Comparison of ENCODE assay signal across 20 cellular contexts in the genomic region with DNA sequence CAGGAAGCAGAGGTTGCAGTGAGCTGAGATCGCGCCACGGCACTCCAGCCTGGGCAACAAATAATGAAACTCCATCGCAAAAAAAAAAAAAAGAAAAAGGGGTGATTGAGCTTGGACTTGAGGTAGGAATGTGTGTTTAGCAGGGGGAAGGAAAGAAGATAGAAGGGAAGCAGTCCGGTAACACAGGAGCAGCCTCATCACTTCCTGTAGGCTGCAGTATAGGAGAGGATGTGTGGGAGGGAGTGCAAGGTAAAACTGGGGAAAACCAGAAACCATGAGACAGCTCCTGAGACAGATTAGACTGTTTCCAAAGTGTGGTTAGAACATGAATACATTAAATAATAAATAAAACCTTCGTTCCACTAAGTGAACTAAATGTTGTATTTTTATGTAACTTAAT. TPM values are rescaled to one million over a fixed set of nuclear protein-coding genes. Genes with fewer than 3 reads are reported as not detected.
DNase-seq lines count a peak whose midpoint lies in the region; ATAC-seq, FAIRE-seq and TF ChIP-seq lines count a peak whose summit lies in the region.
"Had no signal": no experiment of that assay in that cellular context is flagged by ENCODE, and none has a peak within 500 bp of the region (broad histone marks: within the 10 kb centered on the region; RNA-seq: fewer than 3 reads in every experiment).

No MANE protein-coding gene starts in this region.

- H3K4me1 ChIP-seq in neural progenitor cell = peaks cover 38% of the 10 kb centered on the region

- no peak overlapping the region for H3K4me3 ChIP-seq in neural progenitor cell
- H3K4me3 ChIP-seq: A549, ovary had no signal

- intact Hi-C loops in activated CD8-positive, alpha-beta T cell treated with anti-CD3 and anti-CD28 coated beads for 36 hours (cut with micrococcal nuclease) = no loop called here

- H4K20me1 ChIP-seq in neural progenitor cell (ENCODE audit: low read depth) = no peaks in the 10 kb centered on the region

- H3K4me1 Mint-ChIP-seq in activated CD8-positive, alpha-beta T cell treated with anti-CD3 and anti-CD28 coated beads for 36 hours (ENCODE audit: low read depth) = peaks cover 8% of the 10 kb centered on the region
- H3K4me1 Mint-ChIP-seq in activated CD8-positive, alpha-beta T cell treated with anti-CD3 and anti-CD28 coated beads, Interleukin-2, amount 10 ng/mL, durations not matched to agents 7 days and 5 days (ENCODE audit: low read depth) = no peaks in the 10 kb centered on the region
- H3K4me1 Mint-ChIP-seq in central memory CD8-positive, alpha-beta T cell = no peaks in the 10 kb centered on the region
- H3K4me1 Mint-ChIP-seq in neural progenitor cell = peaks cover 14% of the 10 kb centered on the region

- no peak for TF ChIP-seq CTCF in activated CD8-positive, alpha-beta T cell treated with anti-CD3 and anti-CD28 coated beads for 36 hours (IDR thresholded peaks at IDR 0.05)
- TF ChIP-seq CTCF in neural progenitor cell (IDR thresholded peaks at IDR 0.05) = no peak

- H3K27ac Mint-ChIP-seq in activated CD8-positive, alpha-beta T cell treated with anti-CD3 and anti-CD28 coated beads for 36 hours = no peak overlapping the region
- H3K27ac Mint-ChIP-seq in activated CD8-positive, alpha-beta T cell treated with anti-CD3 and anti-CD28 coated beads, Interleukin-2, amount 10 ng/mL, durations not matched to agents 7 days and 5 days = no peak overlapping the region
- peak overlapping the region; percentile 11 for H3K27ac Mint-ChIP-seq in central memory CD8-positive, alpha-beta T cell (ENCODE audit: low read depth)
- peak overlapping the region; percentile 19 for H3K27ac Mint-ChIP-seq in neural progenitor cell
- H3K27ac Mint-ChIP-seq: activated CD4-positive, alpha-beta T cell treated with anti-CD3 and anti-CD28 coated beads, Interleukin-2, amount 10 ng/mL, durations not matched to agents 7 days and 5 days; brain had no signal

- DNase-seq in activated CD8-positive, alpha-beta T cell treated with anti-CD3 and anti-CD28 coated beads for 36 hours = no peak
- DNase-seq in activated CD8-positive, alpha-beta T cell treated with anti-CD3 and anti-CD28 coated beads, Interleukin-2, amount 10 ng/mL, durations not matched to agents 7 days and 5 days = no peak
- DNase-seq in NCI-H226 (peak; percentile 78), neural progenitor cell (ENCODE audit: low spot score) (no peak), GOT3 (lab: John Stamatoyannopoulos, UW) (no peak), HTR-8/SVneo (ENCODE audit: insufficient read length, low spot score) (no peak)
- DNase-seq in central memory CD8-positive, alpha-beta T cell (ENCODE audit: low spot score in 2 of 2) = no peak
- DNase-seq: activated CD4-positive, alpha-beta T cell treated with anti-CD3 and anti-CD28 coated beads, Interleukin-2, amount 10 ng/mL, durations not matched to agents 7 days and 5 days; CD4-positive, alpha-beta memory T cell; effector memory CD8-positive, alpha-beta T cell; NCI-H748 treated with DMSO at 0.1 percent for 48 hours; ovary; small intestine; stimulated activated naive CD8-positive, alpha-beta T cell treated with anti-CD3 and anti-CD28 coated beads, Interleukin-15, Interleukin-2, amounts not matched to agents 100 U/mL and 50 U/mL, for 24 hours had no signal

- H3K4me2 ChIP-seq in neural progenitor cell = no peak overlapping the region
- H3K4me2 ChIP-seq: A549 had no signal

- no peak for FAIRE-seq in HTR-8/SVneo (lab: Jason Lieb, UNC)
- FAIRE-seq: H54, islet of Langerhans, small intestine had no signal

- no peaks in the 10 kb centered on the region for H3K36me3 Mint-ChIP-seq in activated CD8-positive, alpha-beta T cell treated with anti-CD3 and anti-CD28 coated beads for 36 hours (ENCODE audit: low read depth)
- no peaks in the 10 kb centered on the region for H3K36me3 Mint-ChIP-seq in activated CD8-positive, alpha-beta T cell treated with anti-CD3 and anti-CD28 coated beads, Interleukin-2, amount 10 ng/mL, durations not matched to agents 7 days and 5 days (ENCODE audit: low read depth)
- no peaks in the 10 kb centered on the region for H3K36me3 Mint-ChIP-seq in central memory CD8-positive, alpha-beta T cell (ENCODE audit: insufficient read depth)
- no peaks in the 10 kb centered on the region for H3K36me3 Mint-ChIP-seq in neural progenitor cell
- H3K36me3 Mint-ChIP-seq: brain; CD4-positive, alpha-beta memory T cell had no signal

- peaks cover 37% of the 10 kb centered on the region for H3F3A ChIP-seq in neural progenitor cell (ENCODE audit: low read depth)

- H3K4me3 Mint-ChIP-seq in activated CD8-positive, alpha-beta T cell treated with anti-CD3 and anti-CD28 coated beads for 36 hours = no peak overlapping the region
- H3K4me3 Mint-ChIP-seq in activated CD8-positive, alpha-beta T cell treated with anti-CD3 and anti-CD28 coated beads, Interleukin-2, amount 10 ng/mL, durations not matched to agents 7 days and 5 days = no peak overlapping the region
- no peak overlapping the region for H3K4me3 Mint-ChIP-seq in central memory CD8-positive, alpha-beta T cell
- H3K4me3 Mint-ChIP-seq in neural progenitor cell = no peak overlapping the region
- H3K4me3 Mint-ChIP-seq: activated CD4-positive, alpha-beta T cell treated with anti-CD3 and anti-CD28 coated beads, Interleukin-2, amount 10 ng/mL, durations not matched to agents 7 days and 5 days; brain; CD4-positive, alpha-beta memory T cell; effector memory CD8-positive, alpha-beta T cell had no signal

- H3K9me3 Mint-ChIP-seq in activated CD8-positive, alpha-beta T cell treated with anti-CD3 and anti-CD28 coated beads for 36 hours = no peaks in the 10 kb centered on the region
- H3K9me3 Mint-ChIP-seq in activated CD8-positive, alpha-beta T cell treated with anti-CD3 and anti-CD28 coated beads, Interleukin-2, amount 10 ng/mL, durations not matched to agents 7 days and 5 days (ENCODE audit: insufficient read depth) = no peaks in the 10 kb centered on the region
- H3K9me3 Mint-ChIP-seq in central memory CD8-positive, alpha-beta T cell = no peaks in the 10 kb centered on the region
- no peaks in the 10 kb centered on the region for H3K9me3 Mint-ChIP-seq in neural progenitor cell
- H3K9me3 Mint-ChIP-seq: activated CD4-positive, alpha-beta T cell treated with anti-CD3 and anti-CD28 coated beads, Interleukin-2, amount 10 ng/mL, durations not matched to agents 7 days and 5 days; brain; CD4-positive, alpha-beta memory T cell; effector memory CD8-positive, alpha-beta T cell had no signal

- CTCF ChIA-PET in activated CD8-positive, alpha-beta T cell treated with anti-CD3 and anti-CD28 coated beads for 36 hours (lab: Charles Lee) = no interaction called here
- CTCF ChIA-PET in activated CD8-positive, alpha-beta T cell treated with anti-CD3 and anti-CD28 coated beads, Interleukin-2, amount 10 ng/mL, durations not matched to agents 7 days and 5 days (lab: Charles Lee) = interaction anchor here (0.8 to 1.3 kb wide), 2 partner anchors 224 to 306 kb away, joined by 3 to 5 read pairs; no protein-coding TSS in a partner anchor

- ATAC-seq in activated CD8-positive, alpha-beta T cell treated with anti-CD3 and anti-CD28 coated beads for 36 hours = peak; percentile 53
- ATAC-seq in activated CD8-positive, alpha-beta T cell treated with anti-CD3 and anti-CD28 coated beads, Interleukin-2, amount 10 ng/mL, durations not matched to agents 7 days and 5 days = no peak
- no peak for ATAC-seq in central memory CD8-positive, alpha-beta T cell (replicated peaks; ENCODE audit: extremely low read depth, poor library complexity, severe bottlenecking)
- ATAC-seq in HG03469 (IDR thresholded peaks at IDR 0.05; ENCODE audit: unreplicated experiment) = no peak
- ATAC-seq: A549; effector memory CD8-positive, alpha-beta T cell; Right ventricle myocardium inferior; stimulated activated naive CD8-positive, alpha-beta T cell treated with anti-CD3 and anti-CD28 coated beads, Interleukin-15, Interleukin-2, amounts not matched to agents 100 U/mL and 50 U/mL, for 24 hours had no signal

- no peaks in the 10 kb centered on the region for H3K36me3 ChIP-seq in neural progenitor cell
- H3K36me3 ChIP-seq: ovary had no signal

- H3K27ac ChIP-seq in neural progenitor cell = no peak overlapping the region
- H3K27ac ChIP-seq: ovary had no signal

- no peak overlapping the region for H2AFZ ChIP-seq in neural progenitor cell (replicated peaks)

- no peaks in the 10 kb centered on the region for H3K9me3 ChIP-seq in neural progenitor cell (ENCODE audit: low read depth)
- H3K9me3 ChIP-seq: A549, ovary had no signal

- H3K79me2 ChIP-seq in neural progenitor cell (ENCODE audit: low read depth) = peaks cover 90% of the 10 kb centered on the region

- H3K9ac ChIP-seq in neural progenitor cell = no peak overlapping the region

- H3K27me3 ChIP-seq in neural progenitor cell = no peaks in the 10 kb centered on the region
- H3K27me3 ChIP-seq: ovary had no signal

- POLR2A ChIA-PET in activated CD8-positive, alpha-beta T cell treated with anti-CD3 and anti-CD28 coated beads for 36 hours (lab: Charles Lee) = no interaction called here
- POLR2A ChIA-PET in activated CD8-positive, alpha-beta T cell treated with anti-CD3 and anti-CD28 coated beads, Interleukin-2, amount 10 ng/mL, durations not matched to agents 7 days and 5 days (lab: Charles Lee) = no interaction called here

- no peaks in the 10 kb centered on the region for H3K27me3 Mint-ChIP-seq in activated CD8-positive, alpha-beta T cell treated with anti-CD3 and anti-CD28 coated beads for 36 hours
- peaks cover 3% of the 10 kb centered on the region for H3K27me3 Mint-ChIP-seq in activated CD8-positive, alpha-beta T cell treated with anti-CD3 and anti-CD28 coated beads, Interleukin-2, amount 10 ng/mL, durations not matched to agents 7 days and 5 days (ENCODE audit: low read depth)
- H3K27me3 Mint-ChIP-seq in central memory CD8-positive, alpha-beta T cell = peaks cover 27% of the 10 kb centered on the region
- H3K27me3 Mint-ChIP-seq in neural progenitor cell (ENCODE audit: insufficient read depth, low read depth) = peaks cover 3% of the 10 kb centered on the region
- H3K27me3 Mint-ChIP-seq: activated CD4-positive, alpha-beta T cell treated with anti-CD3 and anti-CD28 coated beads, Interleukin-2, amount 10 ng/mL, durations not matched to agents 7 days and 5 days had no signal

RNA-seq across cellular contexts. Expression of a gene that starts 49.2 kb away (rescaled TPM):
- total RNA-seq in activated CD8-positive, alpha-beta T cell treated with anti-CD3 and anti-CD28 coated beads for 36 hours = under 1 TPM; 0.05 to 0.25 TPM
- total RNA-seq in activated CD8-positive, alpha-beta T cell treated with anti-CD3 and anti-CD28 coated beads, Interleukin-2, amount 10 ng/mL, durations not matched to agents 7 days and 5 days = under 1 TPM; 0.66 to 0.68 TPM
- total RNA-seq in neural progenitor cell (ENCODE audit: low replicate concordance) = 29.6 and 41.4 TPM in 2 replicates

Comparison
In these comparisons a context has a peak if more than half of its experiments do, and no peak if none do; other contexts are left out.
1. H3K27ac Mint-ChIP-seq: peak in central memory CD8-positive, alpha-beta T cell (single experiment) and neural progenitor cell (single experiment); none in activated CD8-positive, alpha-beta T cell treated with anti-CD3 and anti-CD28 coated beads for 36 hours (single experiment) and activated CD8-positive, alpha-beta T cell treated with anti-CD3 and anti-CD28 coated beads, Interleukin-2, amount 10 ng/mL, durations not matched to agents 7 days and 5 days (single experiment).
2. RNA of a gene that starts 49.2 kb away (total RNA-seq): 29.6 to 41.4 TPM in neural progenitor cell; 0.66 to 0.68 TPM in activated CD8-positive, alpha-beta T cell treated with anti-CD3 and anti-CD28 coated beads, Interleukin-2, amount 10 ng/mL, durations not matched to agents 7 days and 5 days and 0.05 to 0.25 TPM in activated CD8-positive, alpha-beta T cell treated with anti-CD3 and anti-CD28 coated beads for 36 hours; every median in the first group is over 10 times any median in the second.